In the genomic region with DNA sequence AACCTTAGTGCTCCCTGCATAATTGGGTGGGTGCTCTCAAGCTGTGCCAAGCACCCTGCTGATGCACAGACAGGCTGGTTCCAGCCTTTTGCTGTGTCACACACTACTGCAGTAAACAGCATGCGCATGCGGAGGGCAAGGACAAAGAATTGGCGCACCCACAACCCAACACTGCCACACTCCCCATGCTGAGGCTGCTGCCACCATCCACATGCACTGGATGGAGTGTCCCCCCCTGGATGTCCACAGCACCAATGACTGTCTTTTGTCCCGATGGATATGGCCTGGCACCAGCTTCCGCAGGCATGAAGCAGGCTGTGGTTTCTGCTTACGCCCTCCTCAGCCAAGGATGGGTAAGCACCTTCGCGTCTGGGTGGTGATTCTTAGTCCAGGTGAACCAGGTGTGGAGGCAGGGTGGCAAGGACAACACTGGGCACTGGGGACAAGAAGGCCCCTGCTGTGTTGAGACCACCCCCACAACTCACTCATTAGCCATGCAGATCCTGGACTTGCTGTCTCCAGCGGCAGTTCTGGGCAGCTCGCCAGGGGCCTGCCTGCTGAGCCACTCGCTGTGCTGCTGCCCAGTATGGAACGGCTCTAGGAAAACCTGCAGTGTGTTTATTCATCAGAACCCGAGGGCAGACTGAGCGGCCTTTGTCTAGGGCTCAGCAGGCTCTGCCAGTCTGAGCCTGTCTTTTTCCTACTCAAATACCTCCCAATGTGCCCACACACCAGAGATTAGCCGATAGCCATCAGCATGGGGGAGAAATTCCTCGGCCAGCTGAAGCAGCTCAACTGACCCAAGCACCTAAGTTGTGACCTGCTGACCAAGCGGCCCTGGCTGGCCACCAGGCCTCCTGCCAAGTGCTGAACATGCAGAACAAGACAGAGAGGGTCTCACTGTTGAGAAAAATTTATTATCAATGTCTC, we compare ENCODE assay signal across 9 cellular contexts. TPM values are rescaled to one million over a fixed set of nuclear protein-coding genes. Genes with fewer than 3 reads are reported as not detected.
DNase-seq lines count a peak whose midpoint lies in the region; ATAC-seq and TF ChIP-seq lines count a peak whose summit lies in the region.
"Had no signal": no experiment of that assay in that cellular context is flagged by ENCODE, and none has a peak within 500 bp of the region (broad histone marks: within the 10 kb centered on the region; RNA-seq: fewer than 3 reads in every experiment).

No MANE protein-coding gene starts in this region.

- POLR2A ChIA-PET in HEK293 (lab: Yijun Ruan, JAX): no interaction called here

- H3K9me3 ChIP-seq in HEK293 (ENCODE audit: control insufficient read depth, insufficient read depth, low read depth, low read length) (no peaks in the 10 kb centered on the region), SK-N-MC (ENCODE audit: low read depth, low read length) (no peaks in the 10 kb centered on the region), gastroesophageal sphincter (no peaks in the 10 kb centered on the region)

- H3K4me1 Mint-ChIP-seq in activated CD8-positive, alpha-beta memory T cell treated with anti-CD3 and anti-CD28 coated beads, Interleukin-2, amount 10 ng/mL, durations not matched to agents 7 days and 5 days: peaks cover 20% of the 10 kb centered on the region

- TF ChIP-seq EP300 in gastroesophageal sphincter (IDR thresholded peaks at IDR 0.05): no peak

- H3K4me3 ChIP-seq in HEK293 (ENCODE audit: low read depth, low read length) (no peak overlapping the region), SK-N-MC (no peak overlapping the region), gastroesophageal sphincter (no peak overlapping the region)

- H3K27ac Mint-ChIP-seq in activated CD8-positive, alpha-beta memory T cell treated with anti-CD3 and anti-CD28 coated beads, Interleukin-2, amount 10 ng/mL, durations not matched to agents 7 days and 5 days: no peak overlapping the region
- H3K27ac Mint-ChIP-seq: T-helper 1 cell treated with Interleukin-12 subunit alpha and Interleukin-12 subunit beta and Interleukin-4 antibody, amounts not matched to agents 30 μg/mL and 1 μg/mL, for 36 hours had no signal

- CTCF ChIA-PET in HEK293 (lab: Yijun Ruan, JAX): interaction anchor here (0.7 kb wide), 1 partner anchor 967 kb away, joined by 3 read pairs; no protein-coding TSS in a partner anchor
- CTCF ChIA-PET in activated CD8-positive, alpha-beta memory T cell treated with anti-CD3 and anti-CD28 coated beads, Interleukin-2, amount 10 ng/mL, durations not matched to agents 7 days and 5 days (lab: Charles Lee): interaction anchor here (1.3 kb wide), 1 partner anchor 16 kb away, joined by 3 read pairs; no protein-coding TSS in a partner anchor

- H3K9ac ChIP-seq in SK-N-MC (ENCODE audit: insufficient read length): peak overlapping the region; percentile 2

- H3K4me3 Mint-ChIP-seq in activated CD8-positive, alpha-beta memory T cell treated with anti-CD3 and anti-CD28 coated beads, Interleukin-2, amount 10 ng/mL, durations not matched to agents 7 days and 5 days: no peak overlapping the region
- H3K4me3 Mint-ChIP-seq: T-helper 1 cell treated with Interleukin-12 subunit alpha and Interleukin-12 subunit beta and Interleukin-4 antibody, amounts not matched to agents 30 μg/mL and 1 μg/mL, for 36 hours had no signal

- peaks cover 46% of the 10 kb centered on the region for H3K36me3 Mint-ChIP-seq in activated CD8-positive, alpha-beta memory T cell treated with anti-CD3 and anti-CD28 coated beads, Interleukin-2, amount 10 ng/mL, durations not matched to agents 7 days and 5 days

- DNase-seq in SK-N-MC (ENCODE audit: low read depth, low spot score) (no peak), pulmonary artery endothelial cell (ENCODE audit: low read depth, low spot score) (peak; percentile 36)
- DNase-seq in activated CD8-positive, alpha-beta memory T cell treated with anti-CD3 and anti-CD28 coated beads, Interleukin-2, amount 10 ng/mL, durations not matched to agents 7 days and 5 days: no peak

- H3K27me3 Mint-ChIP-seq in activated CD8-positive, alpha-beta memory T cell treated with anti-CD3 and anti-CD28 coated beads, Interleukin-2, amount 10 ng/mL, durations not matched to agents 7 days and 5 days: no peaks in the 10 kb centered on the region

- H3K27me3 ChIP-seq in gastroesophageal sphincter: no peaks in the 10 kb centered on the region

- H3K27ac ChIP-seq in HEK293 (ENCODE audit: extremely low read depth, low read depth, low read length): no peak overlapping the region
- H3K27ac ChIP-seq in SK-N-MC: peak overlapping the region; percentile 88
- peak overlapping the region; percentile 15 to 81 (median 76) for H3K27ac ChIP-seq in gastroesophageal sphincter

- TF ChIP-seq CTCF in HEK293 (tag by site-specific recombination; IDR thresholded peaks at IDR 0.05) (no peak), gastroesophageal sphincter (IDR thresholded peaks at IDR 0.05) (no peak)

- no peak for TF ChIP-seq POLR2A in gastroesophageal sphincter (IDR thresholded peaks at IDR 0.05)
- TF ChIP-seq POLR2A in GM18505 (IDR thresholded peaks at IDR 0.05; ENCODE audit: borderline replicate concordance, extremely low read depth, insufficient read depth, insufficient read length): no peak

- ATAC-seq in gastroesophageal sphincter (peak; percentile 68), GM18505 (IDR thresholded peaks at IDR 0.05; ENCODE audit: unreplicated experiment) (no peak), GM18907 (IDR thresholded peaks at IDR 0.05; ENCODE audit: unreplicated experiment) (no peak), GM19328 (IDR thresholded peaks at IDR 0.05; ENCODE audit: unreplicated experiment) (no peak)
- ATAC-seq in activated CD8-positive, alpha-beta memory T cell treated with anti-CD3 and anti-CD28 coated beads, Interleukin-2, amount 10 ng/mL, durations not matched to agents 7 days and 5 days: no peak

- 22 to 38% methylated on average over 1 to 10 of the region's 17 CpGs for WGBS in gastroesophageal sphincter (ENCODE audit: low coverage in 1 of 2), 2 donors

- no peaks in the 10 kb centered on the region for H3K9me3 Mint-ChIP-seq in activated CD8-positive, alpha-beta memory T cell treated with anti-CD3 and anti-CD28 coated beads, Interleukin-2, amount 10 ng/mL, durations not matched to agents 7 days and 5 days (ENCODE audit: low read depth)
- H3K9me3 Mint-ChIP-seq: T-helper 1 cell treated with Interleukin-12 subunit alpha and Interleukin-12 subunit beta and Interleukin-4 antibody, amounts not matched to agents 30 μg/mL and 1 μg/mL, for 36 hours had no signal

- peaks cover 0 to 49% of the 10 kb centered on the region in 2 experiments; a peak in 1 of 3 replicates for H3K36me3 ChIP-seq in HEK293 (ENCODE audit: control insufficient read depth in 2 of 2, insufficient read depth in 1 of 2, low read length in 2 of 2)
- H3K36me3 ChIP-seq in SK-N-MC (ENCODE audit: insufficient read depth, low read length): peaks cover 52% of the 10 kb centered on the region
- peaks cover 0 to 59% of the 10 kb centered on the region in 2 donors for H3K36me3 ChIP-seq in gastroesophageal sphincter

- H3K4me1 ChIP-seq in HEK293 (ENCODE audit: control insufficient read depth, insufficient read depth, low read length) (peaks cover 3% of the 10 kb centered on the region; the same call in 1 of the 2 replicates), gastroesophageal sphincter (peaks cover 0 to 33% (median 8%) of the 10 kb centered on the region in 3 donors)

TF ChIP-seq in HEK293, 187 proteins besides CTCF, POLR2A, EP300 and RAD21 (continues in another document):
- TF ChIP-seq ZNF544 (tag by site-specific recombination; IDR thresholded peaks at IDR 0.05) (no peak), ZNF423 (tag by site-specific recombination; IDR thresholded peaks at IDR 0.05) (peak; percentile 86), EGR2 (tag by site-specific recombination; IDR thresholded peaks at IDR 0.05; ENCODE audit: low read depth) (peak; percentile 42; the same call in 1 of the 2 replicates), ZBTB7A (tag by site-specific recombination; IDR thresholded peaks at IDR 0.05; ENCODE audit: low read depth) (no peak), ZNF600 (tag by site-specific recombination; IDR thresholded peaks at IDR 0.05) (peak; percentile 94), ZFHX2 (tag by site-specific recombination; conservative IDR thresholded peaks at IDR 0.05) (0 out of 2 replicates have a peak, but pooled peaks have one; percentile 17)
- TF ChIP-seq, protein P1, sequence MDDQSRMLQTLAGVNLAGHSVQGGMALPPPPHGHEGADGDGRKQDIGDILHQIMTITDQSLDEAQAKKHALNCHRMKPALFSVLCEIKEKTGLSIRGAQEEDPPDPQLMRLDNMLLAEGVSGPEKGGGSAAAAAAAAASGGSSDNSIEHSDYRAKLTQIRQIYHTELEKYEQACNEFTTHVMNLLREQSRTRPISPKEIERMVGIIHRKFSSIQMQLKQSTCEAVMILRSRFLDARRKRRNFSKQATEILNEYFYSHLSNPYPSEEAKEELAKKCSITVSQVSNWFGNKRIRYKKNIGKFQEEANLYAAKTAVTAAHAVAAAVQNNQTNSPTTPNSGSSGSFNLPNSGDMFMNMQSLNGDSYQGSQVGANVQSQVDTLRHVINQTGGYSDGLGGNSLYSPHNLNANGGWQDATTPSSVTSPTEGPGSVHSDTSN (CRISPR knock-in tag; IDR thresholded peaks at IDR 0.05): no peak
- TF ChIP-seq, protein P2, sequence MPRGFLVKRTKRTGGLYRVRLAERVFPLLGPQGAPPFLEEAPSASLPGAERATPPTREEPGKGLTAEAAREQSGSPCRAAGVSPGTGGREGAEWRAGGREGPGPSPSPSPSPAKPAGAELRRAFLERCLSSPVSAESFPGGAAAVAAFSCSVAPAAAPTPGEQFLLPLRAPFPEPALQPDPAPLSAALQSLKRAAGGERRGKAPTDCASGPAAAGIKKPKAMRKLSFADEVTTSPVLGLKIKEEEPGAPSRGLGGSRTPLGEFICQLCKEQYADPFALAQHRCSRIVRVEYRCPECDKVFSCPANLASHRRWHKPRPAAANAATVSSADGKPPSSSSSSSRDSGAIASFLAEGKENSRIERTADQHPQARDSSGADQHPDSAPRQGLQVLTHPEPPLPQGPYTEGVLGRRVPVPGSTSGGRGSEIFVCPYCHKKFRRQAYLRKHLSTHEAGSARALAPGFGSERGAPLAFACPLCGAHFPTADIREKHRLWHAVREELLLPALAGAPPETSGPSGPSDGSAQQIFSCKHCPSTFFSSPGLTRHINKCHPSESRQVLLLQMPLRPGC (tag by site-specific recombination; IDR thresholded peaks at IDR 0.05): no peak

RNA-seq across cellular contexts. Expression of a gene that starts 8.2 kb away (rescaled TPM):
- total RNA-seq in gastroesophageal sphincter (100 to 1,000 TPM; 107 to 175 (median 137) TPM), pulmonary artery endothelial cell (162 and 188 TPM in 2 replicates)
- 100 to 1,000 TPM; 347 to 389 TPM for total RNA-seq in activated CD8-positive, alpha-beta memory T cell treated with anti-CD3 and anti-CD28 coated beads, Interleukin-2, amount 10 ng/mL, durations not matched to agents 7 days and 5 days

RNA-seq across cellular contexts. Expression of a gene that starts 56.9 kb away (rescaled TPM):
- total RNA-seq in gastroesophageal sphincter (10 to 100 TPM; 29.1 to 41.5 (median 31.2) TPM), pulmonary artery endothelial cell (49.8 and 67.5 TPM in 2 replicates)
- 100 to 1,000 TPM; 109 to 119 TPM for total RNA-seq in activated CD8-positive, alpha-beta memory T cell treated with anti-CD3 and anti-CD28 coated beads, Interleukin-2, amount 10 ng/mL, durations not matched to agents 7 days and 5 days
